ENCODE assay signal across 8 cellular contexts in the genomic region with DNA sequence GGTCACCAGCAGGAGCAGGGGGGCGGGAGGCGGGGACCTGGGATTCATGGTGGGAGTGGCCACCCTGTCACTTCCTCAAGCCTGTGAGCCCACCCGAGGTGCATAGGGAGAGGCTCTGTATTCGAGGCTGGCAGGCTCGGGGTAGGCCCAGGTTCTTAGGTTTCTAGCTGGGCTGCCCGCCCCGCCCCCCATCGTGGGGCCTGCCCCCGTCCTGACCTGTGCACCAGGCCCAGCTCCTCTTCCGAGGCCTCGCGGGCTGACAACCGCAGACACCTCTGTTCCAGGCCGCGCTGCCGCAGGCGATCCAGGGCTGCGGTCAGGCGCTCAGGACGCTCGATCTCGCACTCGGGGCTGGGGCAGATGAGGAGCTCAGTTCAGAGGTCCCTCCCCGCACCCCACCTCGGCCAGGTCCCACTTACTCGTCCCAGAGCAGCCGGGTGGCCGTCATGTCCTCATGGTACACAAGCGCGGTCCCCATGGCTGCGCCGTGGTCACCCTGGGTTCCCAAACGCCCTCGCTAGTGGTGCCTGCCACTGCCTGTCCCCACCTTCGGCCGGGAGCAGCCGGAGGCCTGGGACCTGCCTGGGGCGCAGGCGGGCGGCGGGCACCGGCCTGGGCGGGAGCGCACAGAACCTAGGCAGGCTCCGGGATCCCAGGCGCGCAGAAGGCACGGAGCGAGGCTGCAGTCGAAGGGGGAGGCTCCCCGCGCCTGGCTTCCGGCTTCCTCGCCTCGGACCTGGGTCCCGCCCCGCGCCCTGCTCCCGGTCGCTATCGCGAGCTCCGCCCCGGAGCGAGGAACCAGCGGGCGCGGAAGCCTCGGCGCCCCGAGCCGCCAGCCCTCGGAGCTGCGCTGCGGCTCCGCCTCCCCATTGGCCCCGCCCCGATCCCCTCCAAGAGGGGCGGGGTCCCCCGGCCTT. TPM values are rescaled to one million over a fixed set of nuclear protein-coding genes. Genes with fewer than 3 reads are reported as not detected.
DNase-seq lines count a peak whose midpoint lies in the region; ATAC-seq and TF ChIP-seq lines count a peak whose summit lies in the region.

A gene with protein sequence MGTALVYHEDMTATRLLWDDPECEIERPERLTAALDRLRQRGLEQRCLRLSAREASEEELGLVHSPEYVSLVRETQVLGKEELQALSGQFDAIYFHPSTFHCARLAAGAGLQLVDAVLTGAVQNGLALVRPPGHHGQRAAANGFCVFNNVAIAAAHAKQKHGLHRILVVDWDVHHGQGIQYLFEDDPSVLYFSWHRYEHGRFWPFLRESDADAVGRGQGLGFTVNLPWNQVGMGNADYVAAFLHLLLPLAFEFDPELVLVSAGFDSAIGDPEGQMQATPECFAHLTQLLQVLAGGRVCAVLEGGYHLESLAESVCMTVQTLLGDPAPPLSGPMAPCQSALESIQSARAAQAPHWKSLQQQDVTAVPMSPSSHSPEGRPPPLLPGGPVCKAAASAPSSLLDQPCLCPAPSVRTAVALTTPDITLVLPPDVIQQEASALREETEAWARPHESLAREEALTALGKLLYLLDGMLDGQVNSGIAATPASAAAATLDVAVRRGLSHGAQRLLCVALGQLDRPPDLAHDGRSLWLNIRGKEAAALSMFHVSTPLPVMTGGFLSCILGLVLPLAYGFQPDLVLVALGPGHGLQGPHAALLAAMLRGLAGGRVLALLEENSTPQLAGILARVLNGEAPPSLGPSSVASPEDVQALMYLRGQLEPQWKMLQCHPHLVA (minus strand): TSS at position 711 of the 917 bp plus-strand sequence. CDS start 233 bp downstream, at position 478.

- 0 to 2% (median 1%) methylated on average over 3 to 80 of the region's 80 CpGs for WGBS in adrenal gland, 4 donors

- H3K27me3 ChIP-seq in CD8-positive, alpha-beta T cell (ENCODE audit: insufficient read depth, low read length), result no peaks in the 10 kb centered on the region
- H3K27me3 ChIP-seq in adrenal gland (no peaks in the 10 kb centered on the region), right atrium auricular region (no peaks in the 10 kb centered on the region)

- peak within 1 kb of the TSS; percentile 58 for H3K27ac ChIP-seq in CD8-positive, alpha-beta T cell (ENCODE audit: low read depth, low read length)
- H3K27ac ChIP-seq in adrenal gland, result peak within 1 kb of the TSS in 3 of 5 donors; percentile 43 to 80 (median 67)
- H3K27ac ChIP-seq in right atrium auricular region, result peak within 1 kb of the TSS; percentile 40 to 54

- H3K27ac Mint-ChIP-seq in CD8-positive, alpha-beta T cell, result no peak within 1 kb of the TSS
- peak within 1 kb of the TSS; percentile 69 to 74 for H3K27ac Mint-ChIP-seq in T-cell

- H3K4me1 Mint-ChIP-seq in CD8-positive, alpha-beta T cell (ENCODE audit: low read depth), result peaks cover 22% of the 10 kb centered on the region
- H3K4me1 Mint-ChIP-seq in T-cell, result peaks cover 6 to 26% (median 21%) of the 10 kb centered on the region in 3 donors

- DNase-seq in CD8-positive, alpha-beta T cell, result peak; percentile 38 to 86 (median 76)
- peak; percentile 83 for DNase-seq in KBM-7
- peak; percentile 52 to 83 (median 70) for DNase-seq in T-cell
- peak; percentile 73 to 84 (median 77) for DNase-seq in adrenal gland
- no peak for DNase-seq in right atrium auricular region (ENCODE audit: low spot score)
- DNase-seq in sciatic nerve (ENCODE audit: low spot score), result peak; percentile 88

- CTCF ChIA-PET in CD8-positive, alpha-beta T cell (lab: Charles Lee), result interaction anchor here (0.8 to 3.7 kb wide), 21 partner anchors 8 to 370 kb away, joined by 3 to 61 read pairs (median 4); a partner anchor contains a TSS
- CTCF ChIA-PET in T-cell (lab: Charles Lee), result interaction anchor here in 1 of 2 donors (1.1 to 1.5 kb wide), 3 partner anchors 21 to 370 kb away, joined by 3 to 4 read pairs (median 3); a partner anchor contains a TSS

- TF ChIP-seq POLR2A in adrenal gland (IDR thresholded peaks at IDR 0.05), result peak in 1 of 2 donors; percentile 35

- peak within 1 kb of the TSS; percentile 89 for H3K4me3 ChIP-seq in CD8-positive, alpha-beta T cell (ENCODE audit: low read depth, low read length)
- H3K4me3 ChIP-seq in adrenal gland, result peak within 1 kb of the TSS; percentile 21 to 93 (median 48)
- H3K4me3 ChIP-seq in right atrium auricular region, result peak within 1 kb of the TSS; percentile 57 to 64

- no peaks in the 10 kb centered on the region for H3K9me3 ChIP-seq in CD8-positive, alpha-beta T cell (ENCODE audit: low read length)
- H3K9me3 ChIP-seq in adrenal gland (replicated peaks in 1 of 3) (no peaks in the 10 kb centered on the region), right atrium auricular region (no peaks in the 10 kb centered on the region)

- peak within 1 kb of the TSS; percentile 81 for H3K4me3 Mint-ChIP-seq in CD8-positive, alpha-beta T cell
- peak within 1 kb of the TSS; percentile 71 to 80 (median 74) for H3K4me3 Mint-ChIP-seq in T-cell

- peaks cover 17% of the 10 kb centered on the region for H3K36me3 ChIP-seq in CD8-positive, alpha-beta T cell (ENCODE audit: insufficient read depth, low read length)
- H3K36me3 ChIP-seq in adrenal gland (replicated peaks in 1 of 2) (peaks cover 0 to 9% of the 10 kb centered on the region in 2 donors), right atrium auricular region (no peaks in the 10 kb centered on the region)

- intact Hi-C loops in CD8-positive, alpha-beta T cell (cut with DNase I, micrococcal nuclease), result loop anchor here (1.0 to 5.0 kb wide), 6 partner anchors 19 to 441 kb away; a partner anchor contains a TSS
- intact Hi-C loops in adrenal gland (cut with DNase I), result loop anchor here (5.0 to 10.0 kb wide), 2 partner anchors 91 to 364 kb away; a partner anchor contains a TSS
- intact Hi-C loops in sciatic nerve (cut with DNase I), result loop anchor here (5.0 kb wide), 1 partner anchor 76 kb away; a partner anchor contains a TSS

- in situ Hi-C loops in KBM-7 (cut with MboI; ENCODE audit: low pct_unique_long_range_greater_than_20kb, low sequenced_read_pairs), result no loop called here

- POLR2A ChIA-PET in CD8-positive, alpha-beta T cell (lab: Charles Lee), result interaction anchor here (0.6 to 2.5 kb wide), 11 partner anchors 10 to 370 kb away, joined by 3 to 12 read pairs (median 3); a partner anchor contains a TSS
- POLR2A ChIA-PET in T-cell (lab: Charles Lee), result interaction anchor here in 1 of 2 donors (0.7 kb wide), 1 partner anchor 19 kb away, joined by 3 read pairs; no protein-coding TSS in a partner anchor

- peak; percentile 72 for ATAC-seq in CD8-positive, alpha-beta T cell
- ATAC-seq in GM19438 (IDR thresholded peaks at IDR 0.05; ENCODE audit: low read depth, unreplicated experiment) (peak; percentile 59), T-cell (replicated peaks in 1 of 4) (peak; percentile 77 to 84 (median 81)), sciatic nerve (peak; percentile 63), HG02973 (IDR thresholded peaks at IDR 0.05; ENCODE audit: unreplicated experiment) (no peak)

- no peak for TF ChIP-seq CTCF in CD8-positive, alpha-beta T cell (IDR thresholded peaks at IDR 0.05)
- no peak for TF ChIP-seq CTCF in adrenal gland (IDR thresholded peaks at IDR 0.05)
- no peak for TF ChIP-seq CTCF in right atrium auricular region (IDR thresholded peaks at IDR 0.05)

- H3K36me3 Mint-ChIP-seq in CD8-positive, alpha-beta T cell, result peaks cover 16% of the 10 kb centered on the region
- H3K36me3 Mint-ChIP-seq in T-cell, result peaks cover 7% of the 10 kb centered on the region

- no peaks in the 10 kb centered on the region for H3K9me3 Mint-ChIP-seq in CD8-positive, alpha-beta T cell
- no peaks in the 10 kb centered on the region for H3K9me3 Mint-ChIP-seq in T-cell

- no peaks in the 10 kb centered on the region for H3K27me3 Mint-ChIP-seq in CD8-positive, alpha-beta T cell (ENCODE audit: low read depth)
- H3K27me3 Mint-ChIP-seq in T-cell, result no peaks in the 10 kb centered on the region

- peaks cover 36% of the 10 kb centered on the region for H3K4me1 ChIP-seq in CD8-positive, alpha-beta T cell (ENCODE audit: insufficient read depth, low read length)
- H3K4me1 ChIP-seq in adrenal gland (replicated peaks in 1 of 2) (peaks cover 21 to 23% of the 10 kb centered on the region in 2 donors), right atrium auricular region (peaks cover 0 to 32% of the 10 kb centered on the region in 2 donors)

RNA-seq across cellular contexts. Expression of the gene that starts here (rescaled TPM):
- total RNA-seq in CD8-positive, alpha-beta T cell, result 10 to 100 TPM; 81.8 to 82.6 TPM
- total RNA-seq in T-cell (100 to 1,000 TPM; 101 to 152 (median 128) TPM), adrenal gland (10 to 100 TPM; 13.9 to 72.1 (median 41.5) TPM), right atrium auricular region (1 to 10 TPM; 6.7 to 9.1 TPM), sciatic nerve (32.4 TPM)
- 100 to 1,000 TPM in 1 of 3 donors, 10 to 100 TPM in 1, 1 to 10 TPM in 1; 2.0 to 179 (median 79.3) TPM for polyA plus RNA-seq in adrenal gland
